In the genomic region with DNA sequence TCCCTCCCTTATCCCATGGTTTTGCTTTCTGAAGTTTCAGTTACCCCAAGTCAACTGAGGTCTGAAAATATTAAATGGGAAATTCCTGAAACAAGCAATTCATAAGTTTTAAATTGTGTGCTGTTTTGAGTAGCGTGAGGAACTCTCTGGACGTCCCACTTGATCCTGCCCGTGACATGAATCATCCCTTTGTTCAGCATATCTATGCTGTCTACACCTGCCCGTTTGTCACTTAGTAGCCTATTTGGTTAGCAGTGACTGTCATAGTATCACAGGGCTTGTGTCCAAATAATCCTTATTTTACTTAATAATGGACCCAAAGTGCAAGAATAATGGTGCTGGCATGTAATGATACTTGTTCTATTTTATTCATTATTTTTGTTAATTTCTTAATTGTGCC, we compare ENCODE assay signal across 20 cellular contexts. TPM values are rescaled to one million over a fixed set of nuclear protein-coding genes. Genes with fewer than 3 reads are reported as not detected.
DNase-seq lines count a peak whose midpoint lies in the region; ATAC-seq, FAIRE-seq and TF ChIP-seq lines count a peak whose summit lies in the region.
"Had no signal": no experiment of that assay in that cellular context is flagged by ENCODE, and none has a peak within 500 bp of the region (broad histone marks: within the 10 kb centered on the region; RNA-seq: fewer than 3 reads in every experiment).

No MANE protein-coding gene starts in this region.

- POLR2A ChIA-PET in SK-N-SH (lab: Yijun Ruan, JAX): no interaction called here
- POLR2A ChIA-PET in activated CD8-positive, alpha-beta T cell treated with anti-CD3 and anti-CD28 coated beads, Interleukin-2, amount 10 ng/mL, durations not matched to agents 7 days and 5 days (lab: Charles Lee): no interaction called here

- WGBS in SK-N-SH (ENCODE audit: low lambda C conversion rate): 94% methylated on average over 4 of the region's 4 CpGs

- H3K9me2 ChIP-seq in SK-N-SH: no peaks in the 10 kb centered on the region

- FAIRE-seq in GM18507 (lab: Jason Lieb, UNC) (peak; percentile 35), bronchial epithelial cell (lab: Jason Lieb, UNC) (no peak)
- FAIRE-seq: A549 had no signal

- peaks cover 97% of the 10 kb centered on the region for H3K79me2 ChIP-seq in SK-N-SH (ENCODE audit: insufficient read depth)

- no peak overlapping the region for H3K27ac ChIP-seq in BLaER1
- peak overlapping the region; percentile 95 for H3K27ac ChIP-seq in neutrophil
- H3K27ac ChIP-seq in SK-N-SH (ENCODE audit: low read depth in 2 of 2, low read length in 1 of 2): no peak overlapping the region
- H3K27ac ChIP-seq: A549, SJCRH30 had no signal

- H4K20me1 ChIP-seq in BLaER1 (peaks cover 97% of the 10 kb centered on the region), SK-N-SH (ENCODE audit: insufficient read depth) (peaks cover 28% of the 10 kb centered on the region; the same call in 1 of the 2 replicates)

- CTCF ChIA-PET in SK-N-SH (lab: Yijun Ruan, JAX): no interaction called here
- CTCF ChIA-PET in activated CD8-positive, alpha-beta T cell treated with anti-CD3 and anti-CD28 coated beads, Interleukin-2, amount 10 ng/mL, durations not matched to agents 7 days and 5 days (lab: Charles Lee): no interaction called here

- no peak overlapping the region for H3K4me3 Mint-ChIP-seq in activated CD8-positive, alpha-beta T cell treated with anti-CD3 and anti-CD28 coated beads, Interleukin-2, amount 10 ng/mL, durations not matched to agents 7 days and 5 days
- H3K4me3 Mint-ChIP-seq: CD8-positive, alpha-beta memory T cell; HFFc6 had no signal

- no peaks in the 10 kb centered on the region for H3K27me3 Mint-ChIP-seq in activated CD8-positive, alpha-beta T cell treated with anti-CD3 and anti-CD28 coated beads, Interleukin-2, amount 10 ng/mL, durations not matched to agents 7 days and 5 days (ENCODE audit: low read depth)
- H3K27me3 Mint-ChIP-seq: CD8-positive, alpha-beta memory T cell had no signal

- peaks cover 10% of the 10 kb centered on the region for H3F3A ChIP-seq in SK-N-SH (replicated peaks; ENCODE audit: insufficient read depth)

- no peak overlapping the region for H3K9ac ChIP-seq in BLaER1
- H3K9ac ChIP-seq in SK-N-SH: no peak overlapping the region

- no peaks in the 10 kb centered on the region for H3K27me3 ChIP-seq in BLaER1
- H3K27me3 ChIP-seq in bronchial epithelial cell (ENCODE audit: control insufficient read depth, insufficient read depth, low read length): no peaks in the 10 kb centered on the region
- H3K27me3 ChIP-seq in neutrophil: no peaks in the 10 kb centered on the region
- no peaks in the 10 kb centered on the region for H3K27me3 ChIP-seq in SK-N-SH (ENCODE audit: insufficient read depth)
- H3K27me3 ChIP-seq: SJCRH30 had no signal

- no peak for ATAC-seq in HG03039 (IDR thresholded peaks at IDR 0.05; ENCODE audit: unreplicated experiment)
- ATAC-seq in activated CD8-positive, alpha-beta T cell treated with anti-CD3 and anti-CD28 coated beads, Interleukin-2, amount 10 ng/mL, durations not matched to agents 7 days and 5 days: no peak
- ATAC-seq: A549 had no signal

- H3K4me1 Mint-ChIP-seq in activated CD8-positive, alpha-beta T cell treated with anti-CD3 and anti-CD28 coated beads, Interleukin-2, amount 10 ng/mL, durations not matched to agents 7 days and 5 days (ENCODE audit: low read depth): peaks cover 25% of the 10 kb centered on the region

- H3K4me2 ChIP-seq in BLaER1: 0 out of 2 replicates have a peak overlapping the region, but pooled peaks have one; percentile 45
- no peak overlapping the region for H3K4me2 ChIP-seq in SK-N-SH
- H3K4me2 ChIP-seq: A549 had no signal

- H3K36me3 ChIP-seq in BLaER1 (peaks cover 37% of the 10 kb centered on the region), bronchial epithelial cell (ENCODE audit: control insufficient read depth, insufficient read depth, low read length) (no peaks in the 10 kb centered on the region), neutrophil (no peaks in the 10 kb centered on the region), SK-N-SH (replicated peaks in 1 of 2; ENCODE audit: control insufficient read depth in 1 of 2, insufficient read depth in 2 of 2, low read length in 1 of 2) (no peaks in the 10 kb centered on the region)

- H3K9me3 ChIP-seq in BLaER1 (no peaks in the 10 kb centered on the region), neutrophil (no peaks in the 10 kb centered on the region), SK-N-SH (no peaks in the 10 kb centered on the region)
- H3K9me3 ChIP-seq: A549, SJCRH30 had no signal

- H3K4me1 ChIP-seq in BLaER1 (peaks cover 34% of the 10 kb centered on the region), neutrophil (ENCODE audit: control insufficient read depth in 1 of 2, insufficient read depth in 1 of 2, low read depth in 1 of 2, low read length in 1 of 2) (peaks cover 75 to 92% of the 10 kb centered on the region in 2 experiments), SK-N-SH (ENCODE audit: control insufficient read depth in 1 of 2, insufficient read depth in 2 of 2, low read depth in 1 of 2, low read length in 1 of 2) (no peaks in the 10 kb centered on the region; a peak in 1 of 4 replicates)
- H3K4me1 ChIP-seq: SJCRH30 had no signal

- H2AFZ ChIP-seq in SK-N-SH (ENCODE audit: low read depth): no peak overlapping the region

- H3K9me3 Mint-ChIP-seq in activated CD8-positive, alpha-beta T cell treated with anti-CD3 and anti-CD28 coated beads, Interleukin-2, amount 10 ng/mL, durations not matched to agents 7 days and 5 days (ENCODE audit: insufficient read depth): no peaks in the 10 kb centered on the region
- H3K9me3 Mint-ChIP-seq: CD8-positive, alpha-beta memory T cell; HFFc6 had no signal

- H3K4me3 ChIP-seq in BLaER1 (no peak overlapping the region), bronchial epithelial cell (ENCODE audit: low read depth, low read length) (no peak overlapping the region), neutrophil (ENCODE audit: low read depth in 1 of 2, low read length in 1 of 2) (no peak overlapping the region), SK-N-SH (ENCODE audit: low read depth in 2 of 2, low read length in 1 of 2) (no peak overlapping the region)
- H3K4me3 ChIP-seq: A549, SJCRH30 had no signal

- DNase-seq in GM18507 (ENCODE audit: extremely low spot score, insufficient read length, low read depth) (no peak), bronchial epithelial cell (ENCODE audit: low read depth) (peak; percentile 12), NCI-H1417 treated with DMSO at 0.1 percent for 48 hours (lab: John Stamatoyannopoulos, UW) (no peak), SK-N-SH (no peak)
- DNase-seq in activated CD8-positive, alpha-beta T cell treated with anti-CD3 and anti-CD28 coated beads, Interleukin-2, amount 10 ng/mL, durations not matched to agents 7 days and 5 days: no peak
- DNase-seq: CD8-positive, alpha-beta memory T cell; DMS79 treated with DMSO at 0.1 percent for 48 hours; H7; HFFc6; IMR-90; Karpas-422; NCI-H1105 treated with DMSO at 0.1 percent for 48 hours; NCI-H187 treated with DMSO at 0.1 percent for 48 hours; NCI-H226; NCI-H524 treated with DMSO at 0.1 percent for 48 hours; SJCRH30 had no signal

- H3K36me3 Mint-ChIP-seq in activated CD8-positive, alpha-beta T cell treated with anti-CD3 and anti-CD28 coated beads, Interleukin-2, amount 10 ng/mL, durations not matched to agents 7 days and 5 days (ENCODE audit: low read depth): peaks cover 25% of the 10 kb centered on the region

- TF ChIP-seq EP300 in SK-N-SH (IDR thresholded peaks at IDR 0.05; ENCODE audit: borderline replicate concordance in 1 of 2, low read depth in 1 of 2, low read length in 1 of 2): no peak

- TF ChIP-seq CTCF in bronchial epithelial cell (IDR thresholded peaks at IDR 0.05; ENCODE audit: insufficient read depth, low read length, severe bottlenecking) (no peak), neutrophil (IDR thresholded peaks at IDR 0.05) (no peak), SK-N-SH (IDR thresholded peaks at IDR 0.05) (no peak)

- no peak for TF ChIP-seq RAD21 in SK-N-SH (IDR thresholded peaks at IDR 0.05; ENCODE audit: low read length)

- no peak overlapping the region for H3K27ac Mint-ChIP-seq in activated CD8-positive, alpha-beta T cell treated with anti-CD3 and anti-CD28 coated beads, Interleukin-2, amount 10 ng/mL, durations not matched to agents 7 days and 5 days
- H3K27ac Mint-ChIP-seq: HFFc6 had no signal

TF ChIP-seq in SK-N-SH, 30 proteins besides CTCF, POLR2A, EP300 and RAD21 (continues in another document):
- TF ChIP-seq FOSL2 (IDR thresholded peaks at IDR 0.05; ENCODE audit: borderline replicate concordance, low read depth): no peak
- no peak for TF ChIP-seq MAX (IDR thresholded peaks at IDR 0.05; ENCODE audit: low read depth)
- TF ChIP-seq, protein P1, sequence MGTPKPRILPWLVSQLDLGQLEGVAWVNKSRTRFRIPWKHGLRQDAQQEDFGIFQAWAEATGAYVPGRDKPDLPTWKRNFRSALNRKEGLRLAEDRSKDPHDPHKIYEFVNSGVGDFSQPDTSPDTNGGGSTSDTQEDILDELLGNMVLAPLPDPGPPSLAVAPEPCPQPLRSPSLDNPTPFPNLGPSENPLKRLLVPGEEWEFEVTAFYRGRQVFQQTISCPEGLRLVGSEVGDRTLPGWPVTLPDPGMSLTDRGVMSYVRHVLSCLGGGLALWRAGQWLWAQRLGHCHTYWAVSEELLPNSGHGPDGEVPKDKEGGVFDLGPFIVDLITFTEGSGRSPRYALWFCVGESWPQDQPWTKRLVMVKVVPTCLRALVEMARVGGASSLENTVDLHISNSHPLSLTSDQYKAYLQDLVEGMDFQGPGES (IDR thresholded peaks at IDR 0.05; ENCODE audit: low read depth, low read length): no peak

RNA-seq across cellular contexts. Expression of gene PCMT1, which starts 5.0 kb away (rescaled TPM):
- total RNA-seq in bronchial epithelial cell: 124 and 159 TPM in 2 replicates
- polyA plus RNA-seq in SK-N-SH (2012; rRNA removed): 158 and 190 TPM in 2 replicates
- polyA plus RNA-seq in SK-N-SH (2012; cell fraction: cytosol; rRNA removed): 176 and 191 TPM in 2 replicates
- 74.2 and 100 TPM in 2 replicates for polyA plus RNA-seq in SK-N-SH (2012; cell fraction: nucleus; rRNA removed)
- total RNA-seq in activated CD8-positive, alpha-beta T cell treated with anti-CD3 and anti-CD28 coated beads, Interleukin-2, amount 10 ng/mL, durations not matched to agents 7 days and 5 days: 100 to 1,000 TPM; 102 to 104 TPM

RNA-seq across cellular contexts. Expression of gene NUP43, which starts 8.2 kb away (rescaled TPM):
- total RNA-seq in bronchial epithelial cell: 13.2 and 15.7 TPM in 2 replicates
- polyA plus RNA-seq in SK-N-SH (2012; rRNA removed): 10.1 and 16.4 TPM in 2 replicates
- polyA plus RNA-seq in SK-N-SH (2012; cell fraction: cytosol; rRNA removed): 9.6 and 11.8 TPM in 2 replicates
- polyA plus RNA-seq in SK-N-SH (2012; cell fraction: nucleus; rRNA removed): 19.9 and 49.9 TPM in 2 replicates
- total RNA-seq in activated CD8-positive, alpha-beta T cell treated with anti-CD3 and anti-CD28 coated beads, Interleukin-2, amount 10 ng/mL, durations not matched to agents 7 days and 5 days: 10 to 100 TPM; 67.7 to 69.4 TPM

RNA-seq across cellular contexts. Expression of gene LATS1, which starts 36.7 kb away (rescaled TPM):
- 6.3 and 6.8 TPM in 2 replicates for total RNA-seq in bronchial epithelial cell
- 6.9 and 9.3 TPM in 2 replicates for polyA plus RNA-seq in SK-N-SH (2012; rRNA removed)
- 6.9 and 7.1 TPM in 2 replicates for polyA plus RNA-seq in SK-N-SH (2012; cell fraction: cytosol; rRNA removed)
- polyA plus RNA-seq in SK-N-SH (2012; cell fraction: nucleus; rRNA removed): 8.3 and 11.0 TPM in 2 replicates
- total RNA-seq in activated CD8-positive, alpha-beta T cell treated with anti-CD3 and anti-CD28 coated beads, Interleukin-2, amount 10 ng/mL, durations not matched to agents 7 days and 5 days: 10 to 100 TPM; 33.2 to 33.9 TPM
